ENCODE assay signal across 8 cellular contexts in genomic region chr22:41833369-41834004, GRCh38. TPM values are rescaled to one million over a fixed set of nuclear protein-coding genes. Genes with fewer than 3 reads are reported as not detected.
DNase-seq lines count a peak whose midpoint lies in the region; ATAC-seq and TF ChIP-seq lines count a peak whose summit lies in the region.

No MANE protein-coding gene starts in this region.

- H3F3A ChIP-seq in Loucy (ENCODE audit: low read depth), result no peaks in the 10 kb centered on the region

- H4K20me1 ChIP-seq in Loucy (ENCODE audit: insufficient read depth, low read length, poor library complexity, severe bottlenecking) (peaks cover 41% of the 10 kb centered on the region), fibroblast of lung (ENCODE audit: control insufficient read depth, extremely low read depth, insufficient read depth, low read length) (peaks cover 1% of the 10 kb centered on the region)

- H3K9me3 Mint-ChIP-seq in Calu3 (ENCODE audit: low read depth, unreplicated experiment) (no peaks in the 10 kb centered on the region), natural killer cell (no peaks in the 10 kb centered on the region)
- H3K9me3 Mint-ChIP-seq in activated T-cell treated with anti-CD3 and anti-CD28 coated beads, Interleukin-2, amount 50 U/mL, for 72 hours, result no peaks in the 10 kb centered on the region

- H3K9me2 ChIP-seq in Loucy (replicated peaks; ENCODE audit: low read depth, low read length), result no peaks in the 10 kb centered on the region

- H3K36me3 Mint-ChIP-seq in Calu3 (ENCODE audit: insufficient read depth, unreplicated experiment), result peaks cover 56% of the 10 kb centered on the region
- peaks cover 14 to 22% of the 10 kb centered on the region in 2 donors for H3K36me3 Mint-ChIP-seq in activated T-cell treated with anti-CD3 and anti-CD28 coated beads, Interleukin-2, amount 50 U/mL, for 72 hours (ENCODE audit: insufficient read depth in 2 of 2)
- no peaks in the 10 kb centered on the region for H3K36me3 Mint-ChIP-seq in natural killer cell

- DNase-seq in Calu3 (peak; percentile 43), fibroblast of lung (ENCODE audit: low read depth in 2 of 2) (peak; percentile 20 to 45), natural killer cell (peak; percentile 65), COLO829 (ENCODE audit: low spot score) (no peak)
- DNase-seq in activated T-cell treated with anti-CD3 and anti-CD28 coated beads, Interleukin-2, amount 50 U/mL, for 72 hours, result peak; percentile 59 to 72

- H3K9ac ChIP-seq in Loucy (ENCODE audit: low read depth, low read length, poor library complexity, severe bottlenecking) (peak overlapping the region; percentile 95), fibroblast of lung (ENCODE audit: insufficient read depth, low read length) (peak overlapping the region; percentile 85)

- no TSS peak for BruUV-seq in Calu3 (replicated peaks; lab: Mats Ljungman, UMichigan)

- H3K27me3 Mint-ChIP-seq in Calu3 (ENCODE audit: unreplicated experiment) (no peaks in the 10 kb centered on the region), natural killer cell (ENCODE audit: low read depth in 2 of 2) (no peaks in the 10 kb centered on the region)
- no peaks in the 10 kb centered on the region for H3K27me3 Mint-ChIP-seq in activated T-cell treated with anti-CD3 and anti-CD28 coated beads, Interleukin-2, amount 50 U/mL, for 72 hours (ENCODE audit: low read depth)

- CTCF ChIA-PET in Calu3 (lab: Charles Lee), result interaction anchor here (0.6 to 2.0 kb wide), 8 partner anchors 8 to 136 kb away, joined by 3 to 10 read pairs (median 6); partner anchors contain the start of genes CCDC134, CENPM and TNFRSF13C

- intact Hi-C loops in Calu3 (cut with micrococcal nuclease; ENCODE audit: unreplicated experiment), result loop anchor here (2.0 kb wide), 1 partner anchor 113 kb away; the partner anchor contains the start of gene CENPM
- intact Hi-C loops in natural killer cell (cut with micrococcal nuclease), result loop anchor here (2.0 kb wide), 2 partner anchors 53 to 113 kb away; partner anchors contain the start of gene CENPM

- H3K4me2 ChIP-seq in Loucy (ENCODE audit: low read depth, low read length, poor library complexity, severe bottlenecking) (peak overlapping the region; percentile 97), fibroblast of lung (ENCODE audit: extremely low read depth, insufficient read depth, low read length) (peak overlapping the region; percentile 86)

- H3K36me3 ChIP-seq in Loucy (ENCODE audit: insufficient read depth, low read length) (peaks cover 13% of the 10 kb centered on the region; the same call in 1 of the 2 replicates), fibroblast of lung (ENCODE audit: control insufficient read depth, insufficient read depth, low read length) (peaks cover 5% of the 10 kb centered on the region), thymus (ENCODE audit: control insufficient read depth, insufficient read depth) (peaks cover 7% of the 10 kb centered on the region)

- peak; percentile 14 for ATAC-seq in GM21529 (IDR thresholded peaks at IDR 0.05; ENCODE audit: unreplicated experiment)
- peak; percentile 20 for ATAC-seq in activated T-cell treated with anti-CD3 and anti-CD28 coated beads, Interleukin-2, amount 50 U/mL, for 72 hours (replicated peaks in 1 of 2)
- peak; percentile 4 to 10 (median 5) for ATAC-seq in natural killer cell

- no peaks in the 10 kb centered on the region for H3K27me3 ChIP-seq in Loucy (ENCODE audit: insufficient read depth, low read length, poor library complexity, severe bottlenecking)
- H3K27me3 ChIP-seq in fibroblast of lung (ENCODE audit: control insufficient read depth, insufficient read depth, low read length), result no peaks in the 10 kb centered on the region
- H3K27me3 ChIP-seq in thymus (ENCODE audit: control insufficient read depth, insufficient read depth), result no peaks in the 10 kb centered on the region

- WGBS in thymus, result under 1% methylated on average over 86 of the region's 86 CpGs

- H3K4me1 ChIP-seq in Loucy (ENCODE audit: insufficient read depth, low read length, poor library complexity, severe bottlenecking) (peaks cover 57% of the 10 kb centered on the region), fibroblast of lung (ENCODE audit: control insufficient read depth, extremely low read depth, insufficient read depth, low read length) (peaks cover 6% of the 10 kb centered on the region), thymus (ENCODE audit: control insufficient read depth, insufficient read depth, low read length) (peaks cover 14% of the 10 kb centered on the region)

- H3K27ac Mint-ChIP-seq in Calu3 (ENCODE audit: unreplicated experiment), result peak overlapping the region; percentile 93
- H3K27ac Mint-ChIP-seq in activated T-cell treated with anti-CD3 and anti-CD28 coated beads, Interleukin-2, amount 50 U/mL, for 72 hours, result peak overlapping the region; percentile 84
- H3K27ac Mint-ChIP-seq in natural killer cell, result peak overlapping the region; percentile 99

- H3K4me3 ChIP-seq in Loucy (ENCODE audit: low read length, poor library complexity, severe bottlenecking) (peak overlapping the region; percentile 87), fibroblast of lung (replicated peaks in 1 of 4; ENCODE audit: control extremely low read depth in 1 of 4, insufficient read depth in 1 of 4, low read depth in 3 of 4, low read length in 4 of 4) (peak overlapping the region; percentile 85 to 96 (median 86)), thymus (ENCODE audit: low read length) (peak overlapping the region; percentile 91)

- H3K27ac ChIP-seq in fibroblast of lung (ENCODE audit: insufficient read depth, low read length) (peak overlapping the region; percentile 94), thymus (ENCODE audit: low read depth) (peak overlapping the region; percentile 91)

- H3K9me3 ChIP-seq in Loucy (ENCODE audit: insufficient read depth, low read depth, low read length) (no peaks in the 10 kb centered on the region), fibroblast of lung (ENCODE audit: control insufficient read depth, insufficient read depth, low read depth, low read length) (no peaks in the 10 kb centered on the region), thymus (ENCODE audit: control insufficient read depth) (no peaks in the 10 kb centered on the region)

- H3K79me2 ChIP-seq in Loucy (ENCODE audit: insufficient read depth, low read length), result peaks cover 69% of the 10 kb centered on the region
- peaks cover 34% of the 10 kb centered on the region for H3K79me2 ChIP-seq in fibroblast of lung (ENCODE audit: control insufficient read depth, insufficient read depth, low read length)

- TF ChIP-seq CTCF in Calu3 (IDR thresholded peaks at IDR 0.05; ENCODE audit: unreplicated experiment) (no peak), Loucy (conservative IDR thresholded peaks at IDR 0.05; ENCODE audit: low read length) (no peak), fibroblast of lung (conservative IDR thresholded peaks at IDR 0.05 in 1 of 2, IDR thresholded peaks at IDR 0.05 in 1 of 2; ENCODE audit: low read depth in 1 of 2, low read length in 2 of 2) (no peak), natural killer cell (IDR thresholded peaks at IDR 0.05) (peak; percentile 12)

- H2AFZ ChIP-seq in Loucy (ENCODE audit: low read length) (no peak overlapping the region; the same call in 1 of the 2 replicates), fibroblast of lung (ENCODE audit: low read length) (no peak overlapping the region)

- H3K4me1 Mint-ChIP-seq in Calu3 (ENCODE audit: low read depth, unreplicated experiment), result peaks cover 40% of the 10 kb centered on the region
- peaks cover 53% of the 10 kb centered on the region for H3K4me1 Mint-ChIP-seq in activated T-cell treated with anti-CD3 and anti-CD28 coated beads, Interleukin-2, amount 50 U/mL, for 72 hours (ENCODE audit: low read depth)
- H3K4me1 Mint-ChIP-seq in natural killer cell, result peaks cover 32 to 48% of the 10 kb centered on the region in 2 donors

- H3K4me3 Mint-ChIP-seq in Calu3 (ENCODE audit: low read depth, unreplicated experiment) (peak overlapping the region; percentile 87), natural killer cell (peak overlapping the region; percentile 95)
- H3K4me3 Mint-ChIP-seq in activated T-cell treated with anti-CD3 and anti-CD28 coated beads, Interleukin-2, amount 50 U/mL, for 72 hours, result peak overlapping the region; percentile 96 to 98

RNA-seq across cellular contexts. Expression of gene SREBF2, which starts 0.6 kb away (rescaled TPM):
- total RNA-seq in Calu3 (2022) (145 and 159 TPM in 2 replicates), fibroblast of lung (60.9 and 103 TPM in 2 replicates), natural killer cell (100 to 1,000 TPM; 101 to 106 (median 105) TPM)
- 100 to 1,000 TPM; 127 to 131 TPM for total RNA-seq in activated T-cell treated with anti-CD3 and anti-CD28 coated beads, Interleukin-2, amount 50 U/mL, for 72 hours
- polyA plus RNA-seq in fibroblast of lung (45.5 and 51.7 TPM in 2 replicates), thymus (41.0 TPM)
- 75.7 and 89.5 TPM in 2 replicates for polyA plus RNA-seq in fibroblast of lung (2012)
- polyA minus RNA-seq in fibroblast of lung (ENCODE audit: low replicate concordance), result 220 and 377 TPM in 2 replicates

RNA-seq across cellular contexts. Expression of gene CCDC134, which starts 33.0 kb away (rescaled TPM):
- 18.4 and 20.1 TPM in 2 replicates for total RNA-seq in Calu3 (2022)
- 10 to 100 TPM; 18.9 to 23.1 TPM for total RNA-seq in activated T-cell treated with anti-CD3 and anti-CD28 coated beads, Interleukin-2, amount 50 U/mL, for 72 hours
- total RNA-seq in fibroblast of lung, result 9.2 and 13.7 TPM in 2 replicates
- polyA plus RNA-seq in fibroblast of lung, result 3.0 and 5.0 TPM in 2 replicates
- 3.0 and 4.8 TPM in 2 replicates for polyA plus RNA-seq in fibroblast of lung (2012)
- 7.5 and 8.3 TPM in 2 replicates for polyA minus RNA-seq in fibroblast of lung (ENCODE audit: low replicate concordance)
- total RNA-seq in natural killer cell, result 10 to 100 TPM; 16.4 to 22.1 (median 16.7) TPM
- 1.6 TPM for polyA plus RNA-seq in thymus
